Comparison of ENCODE assay signal across 8 cellular contexts in genomic region chr11:82828472-82828871, GRCh38.
"Had no signal": no experiment of that assay in that cellular context is flagged by ENCODE, and none has a peak within 500 bp of the region (broad histone marks: within the 10 kb centered on the region; RNA-seq: fewer than 3 reads in every experiment).

No MANE protein-coding gene starts in this region.

- H3K36me3 ChIP-seq: HAP-1 had no signal

- H2AFZ ChIP-seq: GM23248 had no signal

- H3K9ac ChIP-seq: GM23248 had no signal

- ATAC-seq: HCT116 had no signal

- H3K9me3 ChIP-seq: HAP-1 had no signal

- H3K4me3 ChIP-seq: GM23248, HAP-1 had no signal

- H3K27ac ChIP-seq: GM23248, HL-60 had no signal

- DNase-seq: GM23248, GOT3, H7, HFFc6, KG1 had no signal
